ENCODE assay signal across 1 cellular context in the genomic region with DNA sequence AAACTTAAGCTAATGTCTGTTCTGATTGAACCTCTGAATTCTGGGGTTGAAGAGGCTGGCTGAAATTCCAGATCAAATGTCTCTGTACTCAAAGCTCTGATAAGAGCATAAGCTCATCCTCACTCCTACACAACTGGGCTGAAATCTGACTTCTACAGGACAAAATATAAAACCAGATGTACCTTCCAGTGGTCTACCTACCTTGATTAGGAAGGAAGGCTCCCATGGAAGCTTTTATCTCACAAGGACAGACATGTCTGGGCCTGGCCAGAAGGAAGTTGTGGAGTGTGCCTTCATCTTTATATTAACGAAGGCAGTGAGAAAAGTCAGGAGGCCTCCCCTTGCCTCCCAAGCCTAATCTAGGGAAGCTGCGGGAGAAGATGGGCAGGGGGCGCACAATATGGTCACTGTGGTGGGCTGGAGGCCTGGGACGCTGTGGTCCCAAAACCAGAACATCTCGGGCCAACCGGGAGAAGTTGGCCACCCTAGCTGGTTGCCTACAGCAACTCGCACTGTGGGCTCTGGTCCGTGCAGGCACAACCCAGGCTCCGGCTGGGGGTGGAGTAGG.
A peak's percentile ranks its signal among the peaks of the same experiment; 100 is the strongest.
TF ChIP-seq lines count a peak whose summit lies in the region.

No MANE protein-coding gene starts in this region.

TF ChIP-seq in K562, 482 proteins besides CTCF, POLR2A, EP300 and RAD21 (continued from another document and continues in another):
- TF ChIP-seq, protein P1, sequence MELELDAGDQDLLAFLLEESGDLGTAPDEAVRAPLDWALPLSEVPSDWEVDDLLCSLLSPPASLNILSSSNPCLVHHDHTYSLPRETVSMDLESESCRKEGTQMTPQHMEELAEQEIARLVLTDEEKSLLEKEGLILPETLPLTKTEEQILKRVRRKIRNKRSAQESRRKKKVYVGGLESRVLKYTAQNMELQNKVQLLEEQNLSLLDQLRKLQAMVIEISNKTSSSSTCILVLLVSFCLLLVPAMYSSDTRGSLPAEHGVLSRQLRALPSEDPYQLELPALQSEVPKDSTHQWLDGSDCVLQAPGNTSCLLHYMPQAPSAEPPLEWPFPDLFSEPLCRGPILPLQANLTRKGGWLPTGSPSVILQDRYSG (tag; conservative IDR thresholded peaks at IDR 0.05; ENCODE audit: low read depth), result no peak
- TF ChIP-seq FOXJ3 (CRISPR knock-in tag; IDR thresholded peaks at IDR 0.05) (no peak), JUN (IDR thresholded peaks at IDR 0.05; ENCODE audit: borderline replicate concordance, low read depth, low read length) (no peak), JUN (CRISPR knock-in tag; IDR thresholded peaks at IDR 0.05; ENCODE audit: borderline replicate concordance) (no peak), JUND (IDR thresholded peaks at IDR 0.05; ENCODE audit: borderline replicate concordance, low read depth, low read length) (peak; percentile 46; the same call in 1 of the 2 replicates), JUND (tag; IDR thresholded peaks at IDR 0.05; ENCODE audit: borderline replicate concordance, low read depth, low read length) (no peak; the same call in 2 of the 3 replicates), POLR2H (tag; IDR thresholded peaks at IDR 0.05; ENCODE audit: low read depth) (no peak), BCL6 (CRISPR knock-in tag; IDR thresholded peaks at IDR 0.05) (no peak), MED1 (CRISPR knock-in tag; IDR thresholded peaks at IDR 0.05; ENCODE audit: borderline replicate concordance) (no peak), ZKSCAN1 (IDR thresholded peaks at IDR 0.05; ENCODE audit: low read depth, low read length) (no peak), ZNF384 (IDR thresholded peaks at IDR 0.05; ENCODE audit: low read depth, low read length) (no peak), ZNF644 (tag; IDR thresholded peaks at IDR 0.05; ENCODE audit: low read depth) (0 out of 2 replicates have a peak, but pooled peaks have one; percentile 52), HDAC8 (tag; IDR thresholded peaks at IDR 0.05) (no peak; the same call in 1 of the 2 replicates), L3MBTL2 (IDR thresholded peaks at IDR 0.05) (no peak), ZNF41 (CRISPR knock-in tag; conservative IDR thresholded peaks at IDR 0.05) (no peak), MTA3 (IDR thresholded peaks at IDR 0.05; ENCODE audit: borderline replicate concordance) (no peak), ARHGAP35 (IDR thresholded peaks at IDR 0.05; ENCODE audit: partially characterized antibody) (no peak), KDM4B (IDR thresholded peaks at IDR 0.05; ENCODE audit: borderline replicate concordance in 2 of 2, low read depth in 1 of 2) (no peak), PRMT5 (CRISPR knock-in tag; IDR thresholded peaks at IDR 0.05) (no peak), EP400 (IDR thresholded peaks at IDR 0.05) (peak; percentile 21; the same call in 1 of the 2 replicates), SAFB2 (IDR thresholded peaks at IDR 0.05; ENCODE audit: borderline replicate concordance, low read depth, low read length, severe bottlenecking) (no peak), ZNF263 (CRISPR knock-in tag; IDR thresholded peaks at IDR 0.05; ENCODE audit: borderline replicate concordance) (0 out of 2 replicates have a peak, but pooled peaks have one; percentile 8), LCOR (CRISPR knock-in tag; IDR thresholded peaks at IDR 0.05) (peak; percentile 65; the same call in 1 of the 2 replicates), ELF1 (tag; IDR thresholded peaks at IDR 0.05) (peak; percentile 21; the same call in 1 of the 2 replicates), ZKSCAN3 (CRISPR knock-in tag; IDR thresholded peaks at IDR 0.05) (no peak), STAT5B (CRISPR knock-in tag; IDR thresholded peaks at IDR 0.05) (no peak), CBFA2T2 (conservative IDR thresholded peaks at IDR 0.05) (peak; percentile 97), RBFOX2 (IDR thresholded peaks at IDR 0.05; ENCODE audit: low read depth, low read length) (no peak), HOXB6 (CRISPR knock-in tag; IDR thresholded peaks at IDR 0.05; ENCODE audit: borderline replicate concordance) (no peak), ZNF175 (CRISPR knock-in tag; IDR thresholded peaks at IDR 0.05; ENCODE audit: low read depth) (no peak; the same call in 1 of the 2 replicates), HNRNPH1 (optimal IDR thresholded peaks at IDR 0.05; ENCODE audit: low read depth, low read length) (no peak), PHF8 (IDR thresholded peaks at IDR 0.05; ENCODE audit: borderline replicate concordance, low read length) (no peak), KDM2B (CRISPR knock-in tag; IDR thresholded peaks at IDR 0.05) (no peak), ZNF79 (CRISPR knock-in tag; IDR thresholded peaks at IDR 0.05; ENCODE audit: low read depth) (no peak), SMAD4 (CRISPR knock-in tag; conservative IDR thresholded peaks at IDR 0.05) (no peak; the same call in 1 of the 2 replicates), EHMT2 (IDR thresholded peaks at IDR 0.05) (no peak), SMAD3 (CRISPR knock-in tag; conservative IDR thresholded peaks at IDR 0.05) (no peak), TRIM24 (IDR thresholded peaks at IDR 0.05) (peak; percentile 86 to 87; a peak in 3 of 4 replicates), SAFB (IDR thresholded peaks at IDR 0.05; ENCODE audit: borderline replicate concordance, low read depth, low read length) (no peak), RCOR1 (IDR thresholded peaks at IDR 0.05; ENCODE audit: borderline replicate concordance in 1 of 2, low read depth in 2 of 2, low read length in 2 of 2) (peak; percentile 77 to 94; a peak in 2 of 4 replicates), ATF7 (IDR thresholded peaks at IDR 0.05) (no peak), NUFIP1 (IDR thresholded peaks at IDR 0.05; ENCODE audit: partially characterized antibody) (no peak)
- TF ChIP-seq, protein P2, sequence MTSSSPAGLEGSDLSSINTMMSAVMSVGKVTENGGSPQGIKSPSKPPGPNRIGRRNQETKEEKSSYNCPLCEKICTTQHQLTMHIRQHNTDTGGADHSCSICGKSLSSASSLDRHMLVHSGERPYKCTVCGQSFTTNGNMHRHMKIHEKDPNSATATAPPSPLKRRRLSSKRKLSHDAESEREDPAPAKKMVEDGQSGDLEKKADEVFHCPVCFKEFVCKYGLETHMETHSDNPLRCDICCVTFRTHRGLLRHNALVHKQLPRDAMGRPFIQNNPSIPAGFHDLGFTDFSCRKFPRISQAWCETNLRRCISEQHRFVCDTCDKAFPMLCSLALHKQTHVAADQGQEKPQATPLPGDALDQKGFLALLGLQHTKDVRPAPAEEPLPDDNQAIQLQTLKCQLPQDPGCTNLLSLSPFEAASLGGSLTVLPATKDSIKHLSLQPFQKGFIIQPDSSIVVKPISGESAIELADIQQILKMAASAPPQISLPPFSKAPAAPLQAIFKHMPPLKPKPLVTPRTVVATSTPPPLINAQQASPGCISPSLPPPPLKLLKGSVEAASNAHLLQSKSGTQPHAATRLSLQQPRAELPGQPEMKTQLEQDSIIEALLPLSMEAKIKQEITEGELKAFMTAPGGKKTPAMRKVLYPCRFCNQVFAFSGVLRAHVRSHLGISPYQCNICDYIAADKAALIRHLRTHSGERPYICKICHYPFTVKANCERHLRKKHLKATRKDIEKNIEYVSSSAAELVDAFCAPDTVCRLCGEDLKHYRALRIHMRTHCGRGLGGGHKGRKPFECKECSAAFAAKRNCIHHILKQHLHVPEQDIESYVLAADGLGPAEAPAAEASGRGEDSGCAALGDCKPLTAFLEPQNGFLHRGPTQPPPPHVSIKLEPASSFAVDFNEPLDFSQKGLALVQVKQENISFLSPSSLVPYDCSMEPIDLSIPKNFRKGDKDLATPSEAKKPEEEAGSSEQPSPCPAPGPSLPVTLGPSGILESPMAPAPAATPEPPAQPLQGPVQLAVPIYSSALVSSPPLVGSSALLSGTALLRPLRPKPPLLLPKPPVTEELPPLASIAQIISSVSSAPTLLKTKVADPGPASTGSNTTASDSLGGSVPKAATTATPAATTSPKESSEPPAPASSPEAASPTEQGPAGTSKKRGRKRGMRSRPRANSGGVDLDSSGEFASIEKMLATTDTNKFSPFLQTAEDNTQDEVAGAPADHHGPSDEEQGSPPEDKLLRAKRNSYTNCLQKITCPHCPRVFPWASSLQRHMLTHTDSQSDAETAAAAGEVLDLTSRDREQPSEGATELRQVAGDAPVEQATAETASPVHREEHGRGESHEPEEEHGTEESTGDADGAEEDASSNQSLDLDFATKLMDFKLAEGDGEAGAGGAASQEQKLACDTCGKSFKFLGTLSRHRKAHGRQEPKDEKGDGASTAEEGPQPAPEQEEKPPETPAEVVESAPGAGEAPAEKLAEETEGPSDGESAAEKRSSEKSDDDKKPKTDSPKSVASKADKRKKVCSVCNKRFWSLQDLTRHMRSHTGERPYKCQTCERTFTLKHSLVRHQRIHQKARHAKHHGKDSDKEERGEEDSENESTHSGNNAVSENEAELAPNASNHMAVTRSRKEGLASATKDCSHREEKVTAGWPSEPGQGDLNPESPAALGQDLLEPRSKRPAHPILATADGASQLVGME (CRISPR knock-in tag; IDR thresholded peaks at IDR 0.05), result peak; percentile 73; the same call in 1 of the 2 replicates
- TF ChIP-seq, protein P3, sequence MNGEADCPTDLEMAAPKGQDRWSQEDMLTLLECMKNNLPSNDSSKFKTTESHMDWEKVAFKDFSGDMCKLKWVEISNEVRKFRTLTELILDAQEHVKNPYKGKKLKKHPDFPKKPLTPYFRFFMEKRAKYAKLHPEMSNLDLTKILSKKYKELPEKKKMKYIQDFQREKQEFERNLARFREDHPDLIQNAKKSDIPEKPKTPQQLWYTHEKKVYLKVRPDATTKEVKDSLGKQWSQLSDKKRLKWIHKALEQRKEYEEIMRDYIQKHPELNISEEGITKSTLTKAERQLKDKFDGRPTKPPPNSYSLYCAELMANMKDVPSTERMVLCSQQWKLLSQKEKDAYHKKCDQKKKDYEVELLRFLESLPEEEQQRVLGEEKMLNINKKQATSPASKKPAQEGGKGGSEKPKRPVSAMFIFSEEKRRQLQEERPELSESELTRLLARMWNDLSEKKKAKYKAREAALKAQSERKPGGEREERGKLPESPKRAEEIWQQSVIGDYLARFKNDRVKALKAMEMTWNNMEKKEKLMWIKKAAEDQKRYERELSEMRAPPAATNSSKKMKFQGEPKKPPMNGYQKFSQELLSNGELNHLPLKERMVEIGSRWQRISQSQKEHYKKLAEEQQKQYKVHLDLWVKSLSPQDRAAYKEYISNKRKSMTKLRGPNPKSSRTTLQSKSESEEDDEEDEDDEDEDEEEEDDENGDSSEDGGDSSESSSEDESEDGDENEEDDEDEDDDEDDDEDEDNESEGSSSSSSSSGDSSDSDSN (IDR thresholded peaks at IDR 0.05; ENCODE audit: borderline replicate concordance in 1 of 2, low read depth in 2 of 2, low read length in 2 of 2), result no peak; a peak in 1 of 4 replicates
- TF ChIP-seq, protein P4, sequence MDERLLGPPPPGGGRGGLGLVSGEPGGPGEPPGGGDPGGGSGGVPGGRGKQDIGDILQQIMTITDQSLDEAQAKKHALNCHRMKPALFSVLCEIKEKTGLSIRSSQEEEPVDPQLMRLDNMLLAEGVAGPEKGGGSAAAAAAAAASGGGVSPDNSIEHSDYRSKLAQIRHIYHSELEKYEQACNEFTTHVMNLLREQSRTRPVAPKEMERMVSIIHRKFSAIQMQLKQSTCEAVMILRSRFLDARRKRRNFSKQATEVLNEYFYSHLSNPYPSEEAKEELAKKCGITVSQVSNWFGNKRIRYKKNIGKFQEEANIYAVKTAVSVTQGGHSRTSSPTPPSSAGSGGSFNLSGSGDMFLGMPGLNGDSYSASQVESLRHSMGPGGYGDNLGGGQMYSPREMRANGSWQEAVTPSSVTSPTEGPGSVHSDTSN (CRISPR knock-in tag; IDR thresholded peaks at IDR 0.05; ENCODE audit: low read depth), result no peak
- TF ChIP-seq, protein P4 (tag; conservative IDR thresholded peaks at IDR 0.05; ENCODE audit: low read depth), result no peak
- TF ChIP-seq, protein P5, sequence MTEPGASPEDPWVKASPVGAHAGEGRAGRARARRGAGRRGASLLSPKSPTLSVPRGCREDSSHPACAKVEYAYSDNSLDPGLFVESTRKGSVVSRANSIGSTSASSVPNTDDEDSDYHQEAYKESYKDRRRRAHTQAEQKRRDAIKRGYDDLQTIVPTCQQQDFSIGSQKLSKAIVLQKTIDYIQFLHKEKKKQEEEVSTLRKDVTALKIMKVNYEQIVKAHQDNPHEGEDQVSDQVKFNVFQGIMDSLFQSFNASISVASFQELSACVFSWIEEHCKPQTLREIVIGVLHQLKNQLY (CRISPR knock-in tag; conservative IDR thresholded peaks at IDR 0.05), result no peak
- TF ChIP-seq, protein P6, sequence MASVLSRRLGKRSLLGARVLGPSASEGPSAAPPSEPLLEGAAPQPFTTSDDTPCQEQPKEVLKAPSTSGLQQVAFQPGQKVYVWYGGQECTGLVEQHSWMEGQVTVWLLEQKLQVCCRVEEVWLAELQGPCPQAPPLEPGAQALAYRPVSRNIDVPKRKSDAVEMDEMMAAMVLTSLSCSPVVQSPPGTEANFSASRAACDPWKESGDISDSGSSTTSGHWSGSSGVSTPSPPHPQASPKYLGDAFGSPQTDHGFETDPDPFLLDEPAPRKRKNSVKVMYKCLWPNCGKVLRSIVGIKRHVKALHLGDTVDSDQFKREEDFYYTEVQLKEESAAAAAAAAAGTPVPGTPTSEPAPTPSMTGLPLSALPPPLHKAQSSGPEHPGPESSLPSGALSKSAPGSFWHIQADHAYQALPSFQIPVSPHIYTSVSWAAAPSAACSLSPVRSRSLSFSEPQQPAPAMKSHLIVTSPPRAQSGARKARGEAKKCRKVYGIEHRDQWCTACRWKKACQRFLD (CRISPR knock-in tag; IDR thresholded peaks at IDR 0.05), result 0 out of 2 replicates have a peak, but pooled peaks have one; percentile 29
- TF ChIP-seq, protein P7, sequence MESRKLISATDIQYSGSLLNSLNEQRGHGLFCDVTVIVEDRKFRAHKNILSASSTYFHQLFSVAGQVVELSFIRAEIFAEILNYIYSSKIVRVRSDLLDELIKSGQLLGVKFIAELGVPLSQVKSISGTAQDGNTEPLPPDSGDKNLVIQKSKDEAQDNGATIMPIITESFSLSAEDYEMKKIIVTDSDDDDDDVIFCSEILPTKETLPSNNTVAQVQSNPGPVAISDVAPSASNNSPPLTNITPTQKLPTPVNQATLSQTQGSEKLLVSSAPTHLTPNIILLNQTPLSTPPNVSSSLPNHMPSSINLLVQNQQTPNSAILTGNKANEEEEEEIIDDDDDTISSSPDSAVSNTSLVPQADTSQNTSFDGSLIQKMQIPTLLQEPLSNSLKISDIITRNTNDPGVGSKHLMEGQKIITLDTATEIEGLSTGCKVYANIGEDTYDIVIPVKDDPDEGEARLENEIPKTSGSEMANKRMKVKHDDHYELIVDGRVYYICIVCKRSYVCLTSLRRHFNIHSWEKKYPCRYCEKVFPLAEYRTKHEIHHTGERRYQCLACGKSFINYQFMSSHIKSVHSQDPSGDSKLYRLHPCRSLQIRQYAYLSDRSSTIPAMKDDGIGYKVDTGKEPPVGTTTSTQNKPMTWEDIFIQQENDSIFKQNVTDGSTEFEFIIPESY (CRISPR knock-in tag; IDR thresholded peaks at IDR 0.05), result no peak
- TF ChIP-seq, protein P8, sequence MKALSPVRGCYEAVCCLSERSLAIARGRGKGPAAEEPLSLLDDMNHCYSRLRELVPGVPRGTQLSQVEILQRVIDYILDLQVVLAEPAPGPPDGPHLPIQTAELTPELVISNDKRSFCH (CRISPR knock-in tag; IDR thresholded peaks at IDR 0.05), result no peak
- TF ChIP-seq, protein P8 (tag; IDR thresholded peaks at IDR 0.05), result peak; percentile 68; the same call in 1 of the 2 replicates
